Comparison of ENCODE assay signal across 8 cellular contexts in the genomic region with DNA sequence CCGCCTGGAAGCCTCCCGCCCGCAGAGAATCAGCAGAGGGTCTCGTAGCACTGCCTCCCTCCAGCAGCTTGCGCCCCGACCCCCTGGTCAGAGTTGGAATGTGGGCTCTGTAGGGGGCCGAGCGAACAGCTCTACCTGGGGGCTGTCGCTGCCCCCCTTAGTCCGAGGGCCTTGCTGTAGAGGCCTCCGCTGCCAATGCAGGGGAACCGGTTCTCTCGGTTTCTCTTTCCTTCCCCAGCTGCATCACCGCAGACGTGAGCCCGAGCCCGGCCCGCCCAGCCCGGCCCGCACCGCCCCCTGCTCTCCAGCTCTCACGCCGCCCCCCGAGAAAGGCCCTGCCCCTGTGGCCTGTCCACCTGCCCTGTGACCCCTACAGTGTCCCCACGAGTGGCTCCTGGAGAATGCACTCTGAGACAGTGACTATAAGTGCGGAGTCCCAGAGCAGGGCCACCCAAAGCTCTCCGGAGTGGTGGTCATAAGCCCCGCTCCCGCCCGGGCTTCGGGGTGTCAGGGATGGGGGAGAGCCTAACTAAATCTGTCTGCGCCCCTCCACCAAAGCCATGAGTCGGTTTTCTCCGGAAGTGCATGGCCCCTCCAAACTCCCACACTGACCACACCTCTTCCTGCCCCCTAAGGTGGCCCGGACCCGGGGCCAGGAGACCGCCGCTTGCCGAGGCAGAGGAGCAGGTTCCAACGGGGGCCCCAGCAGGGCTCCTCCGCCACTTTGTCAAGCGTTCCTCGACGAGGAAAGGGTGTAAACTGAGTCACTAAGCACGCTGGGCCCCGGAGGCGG. TPM values are rescaled to one million over a fixed set of nuclear protein-coding genes. Genes with fewer than 3 reads are reported as not detected.
DNase-seq lines count a peak whose midpoint lies in the region; ATAC-seq and TF ChIP-seq lines count a peak whose summit lies in the region.

No MANE protein-coding gene starts in this region.

- H3K36me3 ChIP-seq in DOHH2 (ENCODE audit: control insufficient read depth, low read length), result no peaks in the 10 kb centered on the region
- H3K36me3 ChIP-seq in SJSA1, result peaks cover 6% of the 10 kb centered on the region
- no peaks in the 10 kb centered on the region for H3K36me3 ChIP-seq in neuron (ENCODE audit: insufficient read depth, low read length)

- H3K9me2 ChIP-seq in DOHH2 (replicated peaks; ENCODE audit: control insufficient read depth, low read length), result no peaks in the 10 kb centered on the region

- H3K27ac ChIP-seq in DOHH2 (ENCODE audit: low read depth, low read length) (no peak overlapping the region), SJSA1 (no peak overlapping the region)

- H3K9me3 ChIP-seq in DOHH2 (ENCODE audit: control insufficient read depth, insufficient read depth, low read length) (no peaks in the 10 kb centered on the region), SJSA1 (replicated peaks) (peaks cover 3% of the 10 kb centered on the region; the same call in 1 of the 2 replicates), neuron (ENCODE audit: low read length) (no peaks in the 10 kb centered on the region)

- intact Hi-C loops in head of caudate nucleus (cut with DNase I), result no loop called here

- peaks cover 7% of the 10 kb centered on the region for H3F3A ChIP-seq in DOHH2 (ENCODE audit: control insufficient read depth, insufficient read depth)

- ATAC-seq in GM21825 (IDR thresholded peaks at IDR 0.05; ENCODE audit: unreplicated experiment), result peak; percentile 8

- peaks cover 27% of the 10 kb centered on the region for H3K27me3 ChIP-seq in DOHH2 (ENCODE audit: control insufficient read depth, low read length)
- H3K27me3 ChIP-seq in SJSA1 (replicated peaks), result peaks cover 40% of the 10 kb centered on the region
- H3K27me3 ChIP-seq in neuron (ENCODE audit: insufficient read depth, low read length), result peaks cover 63% of the 10 kb centered on the region

- no peaks in the 10 kb centered on the region for H3K79me2 ChIP-seq in DOHH2 (ENCODE audit: control insufficient read depth, low read length)

- H2AFZ ChIP-seq in neuron (ENCODE audit: low read depth, low read length), result no peak overlapping the region

- H4K20me1 ChIP-seq in DOHH2 (ENCODE audit: control insufficient read depth, insufficient read depth, low read depth, low read length), result no peaks in the 10 kb centered on the region

- DNase-seq in SJSA1 (ENCODE audit: low read depth in 1 of 2, low spot score in 2 of 2) (no peak), epithelial cell of proximal tubule (ENCODE audit: low read depth) (no peak), OCI-M2 (lab: John Stamatoyannopoulos, UW; ENCODE audit: unreplicated experiment) (no peak), head of caudate nucleus (no peak), epidermal melanocyte (ENCODE audit: insufficient read length, low spot score) (no peak)

- peak overlapping the region; percentile 70 for H3K4me2 ChIP-seq in DOHH2 (ENCODE audit: low read length)

- H3K4me1 ChIP-seq in DOHH2 (ENCODE audit: control insufficient read depth, low read length) (peaks cover 44% of the 10 kb centered on the region), SJSA1 (replicated peaks) (peaks cover 16% of the 10 kb centered on the region), neuron (ENCODE audit: insufficient read depth, low read length) (peaks cover 22% of the 10 kb centered on the region)

- TF ChIP-seq CTCF in DOHH2 (IDR thresholded peaks at IDR 0.05; ENCODE audit: low read depth, low read length, poor library complexity, severe bottlenecking), result no peak
- no peak for TF ChIP-seq CTCF in epithelial cell of proximal tubule (conservative IDR thresholded peaks at IDR 0.05; ENCODE audit: low read depth, low read length)

- peak overlapping the region; percentile 54 for H3K4me3 ChIP-seq in DOHH2 (ENCODE audit: low read length)
- peak overlapping the region; percentile 25; the same call in 1 of the 2 replicates for H3K4me3 ChIP-seq in SJSA1
- H3K4me3 ChIP-seq in epithelial cell of proximal tubule (ENCODE audit: low read depth, low read length), result peak overlapping the region; percentile 75
- peak overlapping the region; percentile 48 for H3K4me3 ChIP-seq in neuron (ENCODE audit: low read length)

RNA-seq across cellular contexts. Expression of a gene that starts 1.7 kb away (rescaled TPM):
- total RNA-seq in SJSA1 (2014; rRNA removed; shearing (Covaris generic)), result 0.53 TPM in 1 of 2 replicates, not detected in the other
- total RNA-seq in epithelial cell of proximal tubule, result 29.4 and 39.8 TPM in 2 replicates

RNA-seq across cellular contexts. Expression of a gene that starts 59.6 kb away (rescaled TPM):
- total RNA-seq in SJSA1 (2014; rRNA removed; shearing (Covaris generic)), result 8.8 and 16.4 TPM in 2 replicates
- total RNA-seq in epithelial cell of proximal tubule, result 14.8 and 15.9 TPM in 2 replicates

Comparison
In these comparisons a context has a peak if more than half of its experiments do, and no peak if none do; other contexts are left out.
1. H3K4me3 ChIP-seq: peak in every context shown above with its lines; median percentile 75 in epithelial cell of proximal tubule; 54 in DOHH2; 48 in neuron; 25 in SJSA1.
2. RNA of a gene that starts 1.7 kb away (total RNA-seq): 29.4 to 39.8 TPM in epithelial cell of proximal tubule; 0.53 TPM in SJSA1; every median in the first group is over 10 times any median in the second.